15 cellular contexts compared by ENCODE assay signal in the genomic region with DNA sequence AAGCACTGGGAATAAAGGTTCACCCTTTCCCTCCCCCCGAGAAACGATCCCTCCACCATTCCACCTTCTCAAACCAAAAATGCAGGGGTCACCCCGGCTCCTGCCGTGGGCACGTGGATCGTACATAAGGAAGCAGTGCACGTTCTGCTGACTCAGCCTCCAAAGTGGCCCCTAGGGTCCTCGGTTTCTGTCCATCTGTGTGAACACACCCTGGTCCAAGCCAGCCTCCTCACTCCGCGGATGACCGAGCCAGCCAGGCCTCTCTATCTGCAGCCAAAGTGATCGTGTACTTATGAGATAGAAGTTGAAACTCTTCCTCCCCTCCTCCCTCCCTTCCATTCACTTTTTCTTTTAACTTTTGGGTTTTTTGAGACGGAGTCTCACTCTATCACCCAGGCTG.
"Had no signal": no experiment of that assay in that cellular context is flagged by ENCODE, and none has a peak within 500 bp of the region (broad histone marks: within the 10 kb centered on the region; RNA-seq: fewer than 3 reads in every experiment).

No MANE protein-coding gene starts in this region.

- H3K9me3 Mint-ChIP-seq: activated CD4-positive, alpha-beta T cell treated with anti-CD3 and anti-CD28 coated beads, Interleukin-2, amount 10 ng/mL, durations not matched to agents 24 days and 14 days; activated naive CD4-positive, alpha-beta T cell treated with anti-CD3 and anti-CD28 coated beads for 36 hours; activated T-helper 17 cell treated with anti-CD3 and anti-CD28 coated beads, Interleukin-2, amount 50 U/mL, for 72 hours; effector memory CD8-positive, alpha-beta T cell; immature natural killer cell; natural killer cell treated with Interleukin-12 subunit alpha and Interleukin-12 subunit beta and Interleukin-15 and Interleukin-18, amount 100 ng/mL, for 72 hours; stimulated activated effector memory CD8-positive, alpha-beta T cell treated with anti-CD3 and anti-CD28 coated beads, Interleukin-12 subunit alpha, Interleukin-12 subunit beta, amount 100 ng/mL, for 72 hours; T-cell had no signal

- H3K4me3 Mint-ChIP-seq: activated CD4-positive, alpha-beta T cell treated with anti-CD3 and anti-CD28 coated beads, Interleukin-2, amount 10 ng/mL, durations not matched to agents 24 days and 14 days; activated naive CD4-positive, alpha-beta T cell treated with anti-CD3 and anti-CD28 coated beads for 36 hours; activated T-helper 17 cell treated with anti-CD3 and anti-CD28 coated beads, Interleukin-2, amount 50 U/mL, for 72 hours; effector memory CD8-positive, alpha-beta T cell; immature natural killer cell; natural killer cell treated with Interleukin-12 subunit alpha and Interleukin-12 subunit beta and Interleukin-15 and Interleukin-18, amount 100 ng/mL, for 72 hours; stimulated activated effector memory CD8-positive, alpha-beta T cell treated with anti-CD3 and anti-CD28 coated beads, Interleukin-12 subunit alpha, Interleukin-12 subunit beta, amount 100 ng/mL, for 72 hours; T-cell had no signal

- ATAC-seq: activated T-helper 17 cell treated with anti-CD3 and anti-CD28 coated beads, Interleukin-2, amount 50 U/mL, for 72 hours; effector memory CD8-positive, alpha-beta T cell; left colon; natural killer cell treated with Interleukin-12 subunit alpha and Interleukin-12 subunit beta and Interleukin-15 and Interleukin-18, amount 100 ng/mL, for 72 hours; pancreas; stimulated activated effector memory CD8-positive, alpha-beta T cell treated with anti-CD3 and anti-CD28 coated beads, Interleukin-12 subunit alpha, Interleukin-12 subunit beta, amount 100 ng/mL, for 72 hours; T-cell had no signal

- H3K4me3 ChIP-seq: pancreas, tibial nerve had no signal

- DNase-seq: activated CD4-positive, alpha-beta T cell treated with anti-CD3 and anti-CD28 coated beads, Interleukin-2, amount 10 ng/mL, durations not matched to agents 24 days and 14 days; activated CD8-positive, alpha-beta memory T cell treated with anti-CD3 and anti-CD28 coated beads for 24 hours; activated naive CD4-positive, alpha-beta T cell treated with anti-CD3 and anti-CD28 coated beads for 36 hours; caudate nucleus; cortex of kidney; effector memory CD8-positive, alpha-beta T cell; immature natural killer cell; left colon; pancreas; T-cell had no signal

- H3K27me3 ChIP-seq: pancreas, tibial nerve had no signal

- H3K9me3 ChIP-seq: pancreas, tibial nerve had no signal

- H3K36me3 Mint-ChIP-seq: immature natural killer cell; natural killer cell treated with Interleukin-12 subunit alpha and Interleukin-12 subunit beta and Interleukin-15 and Interleukin-18, amount 100 ng/mL, for 72 hours; T-cell had no signal

- H3K27ac ChIP-seq: epithelial cell of prostate, pancreas, tibial nerve had no signal

- H3K4me1 ChIP-seq: pancreas had no signal

- H3K36me3 ChIP-seq: pancreas had no signal

- H3K27me3 Mint-ChIP-seq: activated T-helper 17 cell treated with anti-CD3 and anti-CD28 coated beads, Interleukin-2, amount 50 U/mL, for 72 hours; natural killer cell treated with Interleukin-12 subunit alpha and Interleukin-12 subunit beta and Interleukin-15 and Interleukin-18, amount 100 ng/mL, for 72 hours had no signal

- H3K27ac Mint-ChIP-seq: activated CD4-positive, alpha-beta T cell treated with anti-CD3 and anti-CD28 coated beads, Interleukin-2, amount 10 ng/mL, durations not matched to agents 24 days and 14 days; activated naive CD4-positive, alpha-beta T cell treated with anti-CD3 and anti-CD28 coated beads for 36 hours; activated T-helper 17 cell treated with anti-CD3 and anti-CD28 coated beads, Interleukin-2, amount 50 U/mL, for 72 hours; effector memory CD8-positive, alpha-beta T cell; immature natural killer cell; natural killer cell treated with Interleukin-12 subunit alpha and Interleukin-12 subunit beta and Interleukin-15 and Interleukin-18, amount 100 ng/mL, for 72 hours; T-cell had no signal
